In the genomic region with DNA sequence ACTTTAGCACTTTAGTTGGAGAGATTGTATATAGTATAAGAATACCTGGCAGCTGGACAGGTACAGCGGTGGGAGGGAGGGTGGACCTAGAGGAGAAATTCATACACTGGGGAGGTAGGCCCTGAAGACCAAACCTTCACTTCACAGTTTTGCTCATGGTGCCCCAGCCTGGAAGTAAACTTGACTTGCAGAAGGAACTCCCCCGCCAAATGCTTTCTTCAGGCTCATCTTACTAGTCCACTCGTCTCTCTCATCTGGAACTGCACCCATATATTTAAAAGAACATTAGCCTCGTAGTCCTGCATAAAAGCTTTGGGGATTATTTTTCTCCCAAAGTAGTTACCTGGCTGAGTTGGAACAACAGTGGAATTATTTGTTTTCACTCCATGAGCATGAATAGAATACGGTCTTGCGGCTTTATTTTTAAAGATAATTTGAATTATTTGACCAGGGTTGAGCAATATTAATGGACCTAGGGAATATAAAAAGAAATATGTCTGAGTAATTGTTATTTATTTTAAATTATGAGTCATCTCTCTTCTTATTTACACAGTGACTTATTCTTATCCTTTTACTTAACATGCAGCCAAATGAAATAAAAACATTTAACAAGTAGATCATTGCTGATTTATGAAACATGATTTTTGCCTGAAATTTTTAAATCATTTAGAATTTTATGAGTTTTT, we compare ENCODE assay signal across 1 cellular context.
TF ChIP-seq lines count a peak whose summit lies in the region.

No MANE protein-coding gene starts in this region.

TF ChIP-seq in HepG2, 621 proteins besides CTCF, POLR2A, EP300 and RAD21 (continued from another document):
- TF ChIP-seq, protein P1, sequence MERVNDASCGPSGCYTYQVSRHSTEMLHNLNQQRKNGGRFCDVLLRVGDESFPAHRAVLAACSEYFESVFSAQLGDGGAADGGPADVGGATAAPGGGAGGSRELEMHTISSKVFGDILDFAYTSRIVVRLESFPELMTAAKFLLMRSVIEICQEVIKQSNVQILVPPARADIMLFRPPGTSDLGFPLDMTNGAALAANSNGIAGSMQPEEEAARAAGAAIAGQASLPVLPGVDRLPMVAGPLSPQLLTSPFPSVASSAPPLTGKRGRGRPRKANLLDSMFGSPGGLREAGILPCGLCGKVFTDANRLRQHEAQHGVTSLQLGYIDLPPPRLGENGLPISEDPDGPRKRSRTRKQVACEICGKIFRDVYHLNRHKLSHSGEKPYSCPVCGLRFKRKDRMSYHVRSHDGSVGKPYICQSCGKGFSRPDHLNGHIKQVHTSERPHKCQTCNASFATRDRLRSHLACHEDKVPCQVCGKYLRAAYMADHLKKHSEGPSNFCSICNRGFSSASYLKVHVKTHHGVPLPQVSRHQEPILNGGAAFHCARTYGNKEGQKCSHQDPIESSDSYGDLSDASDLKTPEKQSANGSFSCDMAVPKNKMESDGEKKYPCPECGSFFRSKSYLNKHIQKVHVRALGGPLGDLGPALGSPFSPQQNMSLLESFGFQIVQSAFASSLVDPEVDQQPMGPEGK (CRISPR knock-in tag; IDR thresholded peaks at IDR 0.05), result no peak
- TF ChIP-seq ZNF550 (CRISPR knock-in tag; IDR thresholded peaks at IDR 0.05; ENCODE audit: borderline replicate concordance), result no peak
- TF ChIP-seq SP1 (IDR thresholded peaks at IDR 0.05), result no peak
- no peak for TF ChIP-seq SP1 (CRISPR knock-in tag; IDR thresholded peaks at IDR 0.05)
- no peak for TF ChIP-seq NR2F2 (IDR thresholded peaks at IDR 0.05; ENCODE audit: borderline replicate concordance, low read depth)
- TF ChIP-seq ZNF280D (CRISPR knock-in tag; IDR thresholded peaks at IDR 0.05), result no peak
TF ChIP-seq in HepG2: peak in this region for 1.
